In the genomic region with DNA sequence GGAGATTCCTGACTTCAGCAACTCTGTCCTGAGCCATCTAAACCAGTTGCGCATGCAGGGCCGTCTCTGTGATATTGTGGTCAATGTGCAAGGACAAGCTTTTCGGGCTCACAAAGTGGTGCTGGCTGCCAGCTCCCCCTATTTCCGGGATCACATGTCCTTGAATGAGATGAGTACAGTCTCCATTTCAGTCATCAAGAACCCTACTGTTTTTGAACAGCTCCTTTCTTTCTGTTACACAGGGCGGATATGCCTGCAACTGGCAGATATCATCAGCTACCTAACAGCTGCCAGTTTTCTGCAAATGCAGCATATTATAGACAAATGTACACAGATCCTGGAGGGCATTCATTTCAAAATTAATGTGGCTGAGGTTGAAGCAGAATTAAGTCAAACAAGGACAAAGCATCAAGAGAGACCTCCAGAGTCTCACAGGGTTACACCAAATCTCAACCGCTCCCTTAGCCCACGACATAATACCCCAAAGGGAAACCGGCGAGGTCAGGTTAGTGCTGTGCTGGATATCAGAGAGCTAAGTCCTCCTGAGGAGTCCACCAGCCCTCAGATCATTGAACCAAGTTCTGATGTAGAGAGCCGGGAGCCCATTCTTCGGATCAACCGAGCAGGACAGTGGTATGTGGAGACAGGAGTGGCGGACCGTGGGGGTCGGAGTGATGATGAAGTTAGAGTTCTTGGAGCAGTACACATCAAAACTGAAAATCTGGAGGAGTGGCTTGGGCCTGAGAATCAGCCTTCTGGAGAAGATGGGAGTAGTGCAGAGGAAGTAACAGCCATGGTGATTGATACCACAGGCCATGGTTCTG, we compare ENCODE assay signal across 1 cellular context.
TF ChIP-seq lines count a peak whose summit lies in the region.

No MANE protein-coding gene starts in this region.

TF ChIP-seq in K562, 482 proteins besides CTCF, POLR2A, EP300 and RAD21 (continued from another document and continues in another):
- TF ChIP-seq, protein P1, sequence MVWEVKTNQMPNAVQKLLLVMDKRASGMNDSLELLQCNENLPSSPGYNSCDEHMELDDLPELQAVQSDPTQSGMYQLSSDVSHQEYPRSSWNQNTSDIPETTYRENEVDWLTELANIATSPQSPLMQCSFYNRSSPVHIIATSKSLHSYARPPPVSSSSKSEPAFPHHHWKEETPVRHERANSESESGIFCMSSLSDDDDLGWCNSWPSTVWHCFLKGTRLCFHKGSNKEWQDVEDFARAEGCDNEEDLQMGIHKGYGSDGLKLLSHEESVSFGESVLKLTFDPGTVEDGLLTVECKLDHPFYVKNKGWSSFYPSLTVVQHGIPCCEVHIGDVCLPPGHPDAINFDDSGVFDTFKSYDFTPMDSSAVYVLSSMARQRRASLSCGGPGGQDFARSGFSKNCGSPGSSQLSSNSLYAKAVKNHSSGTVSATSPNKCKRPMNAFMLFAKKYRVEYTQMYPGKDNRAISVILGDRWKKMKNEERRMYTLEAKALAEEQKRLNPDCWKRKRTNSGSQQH (CRISPR knock-in tag; IDR thresholded peaks at IDR 0.05), result no peak
- TF ChIP-seq, protein P2, sequence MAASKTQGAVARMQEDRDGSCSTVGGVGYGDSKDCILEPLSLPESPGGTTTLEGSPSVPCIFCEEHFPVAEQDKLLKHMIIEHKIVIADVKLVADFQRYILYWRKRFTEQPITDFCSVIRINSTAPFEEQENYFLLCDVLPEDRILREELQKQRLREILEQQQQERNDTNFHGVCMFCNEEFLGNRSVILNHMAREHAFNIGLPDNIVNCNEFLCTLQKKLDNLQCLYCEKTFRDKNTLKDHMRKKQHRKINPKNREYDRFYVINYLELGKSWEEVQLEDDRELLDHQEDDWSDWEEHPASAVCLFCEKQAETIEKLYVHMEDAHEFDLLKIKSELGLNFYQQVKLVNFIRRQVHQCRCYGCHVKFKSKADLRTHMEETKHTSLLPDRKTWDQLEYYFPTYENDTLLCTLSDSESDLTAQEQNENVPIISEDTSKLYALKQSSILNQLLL (CRISPR knock-in tag; IDR thresholded peaks at IDR 0.05; ENCODE audit: borderline replicate concordance), result no peak
- no peak for TF ChIP-seq ZNF436 (CRISPR knock-in tag; IDR thresholded peaks at IDR 0.05)
- TF ChIP-seq E2F3 (CRISPR knock-in tag; IDR thresholded peaks at IDR 0.05), result no peak
- TF ChIP-seq PPARD (CRISPR knock-in tag; IDR thresholded peaks at IDR 0.05), result no peak
- no peak for TF ChIP-seq HNRNPH1 (optimal IDR thresholded peaks at IDR 0.05; ENCODE audit: low read depth, low read length)
- no peak for TF ChIP-seq ZBED1 (IDR thresholded peaks at IDR 0.05)
- no peak for TF ChIP-seq ZNF780A (CRISPR knock-in tag; IDR thresholded peaks at IDR 0.05)
- TF ChIP-seq, protein P3, sequence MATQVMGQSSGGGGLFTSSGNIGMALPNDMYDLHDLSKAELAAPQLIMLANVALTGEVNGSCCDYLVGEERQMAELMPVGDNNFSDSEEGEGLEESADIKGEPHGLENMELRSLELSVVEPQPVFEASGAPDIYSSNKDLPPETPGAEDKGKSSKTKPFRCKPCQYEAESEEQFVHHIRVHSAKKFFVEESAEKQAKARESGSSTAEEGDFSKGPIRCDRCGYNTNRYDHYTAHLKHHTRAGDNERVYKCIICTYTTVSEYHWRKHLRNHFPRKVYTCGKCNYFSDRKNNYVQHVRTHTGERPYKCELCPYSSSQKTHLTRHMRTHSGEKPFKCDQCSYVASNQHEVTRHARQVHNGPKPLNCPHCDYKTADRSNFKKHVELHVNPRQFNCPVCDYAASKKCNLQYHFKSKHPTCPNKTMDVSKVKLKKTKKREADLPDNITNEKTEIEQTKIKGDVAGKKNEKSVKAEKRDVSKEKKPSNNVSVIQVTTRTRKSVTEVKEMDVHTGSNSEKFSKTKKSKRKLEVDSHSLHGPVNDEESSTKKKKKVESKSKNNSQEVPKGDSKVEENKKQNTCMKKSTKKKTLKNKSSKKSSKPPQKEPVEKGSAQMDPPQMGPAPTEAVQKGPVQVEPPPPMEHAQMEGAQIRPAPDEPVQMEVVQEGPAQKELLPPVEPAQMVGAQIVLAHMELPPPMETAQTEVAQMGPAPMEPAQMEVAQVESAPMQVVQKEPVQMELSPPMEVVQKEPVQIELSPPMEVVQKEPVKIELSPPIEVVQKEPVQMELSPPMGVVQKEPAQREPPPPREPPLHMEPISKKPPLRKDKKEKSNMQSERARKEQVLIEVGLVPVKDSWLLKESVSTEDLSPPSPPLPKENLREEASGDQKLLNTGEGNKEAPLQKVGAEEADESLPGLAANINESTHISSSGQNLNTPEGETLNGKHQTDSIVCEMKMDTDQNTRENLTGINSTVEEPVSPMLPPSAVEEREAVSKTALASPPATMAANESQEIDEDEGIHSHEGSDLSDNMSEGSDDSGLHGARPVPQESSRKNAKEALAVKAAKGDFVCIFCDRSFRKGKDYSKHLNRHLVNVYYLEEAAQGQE (CRISPR knock-in tag; IDR thresholded peaks at IDR 0.05; ENCODE audit: low read depth), result 0 out of 2 replicates have a peak, but pooled peaks have one; percentile 44
- TF ChIP-seq NFE2 (IDR thresholded peaks at IDR 0.05; ENCODE audit: low read depth), result no peak
- peak in 1 of 3 experiments; percentile 49 for TF ChIP-seq YY1 (IDR thresholded peaks at IDR 0.05; ENCODE audit: borderline replicate concordance in 1 of 3, control insufficient read depth in 1 of 3, extremely low read depth in 1 of 3, insufficient read depth in 3 of 3, insufficient read length in 1 of 3, insufficient replicate concordance in 2 of 3, low read depth in 1 of 3, low read length in 2 of 3)
- no peak for TF ChIP-seq TAL1 (IDR thresholded peaks at IDR 0.05)
- TF ChIP-seq ZNF174 (CRISPR knock-in tag; IDR thresholded peaks at IDR 0.05), result no peak
- TF ChIP-seq PCBP1 (IDR thresholded peaks at IDR 0.05; ENCODE audit: low read depth, low read length, poor library complexity, severe bottlenecking), result no peak
- TF ChIP-seq, protein P4, sequence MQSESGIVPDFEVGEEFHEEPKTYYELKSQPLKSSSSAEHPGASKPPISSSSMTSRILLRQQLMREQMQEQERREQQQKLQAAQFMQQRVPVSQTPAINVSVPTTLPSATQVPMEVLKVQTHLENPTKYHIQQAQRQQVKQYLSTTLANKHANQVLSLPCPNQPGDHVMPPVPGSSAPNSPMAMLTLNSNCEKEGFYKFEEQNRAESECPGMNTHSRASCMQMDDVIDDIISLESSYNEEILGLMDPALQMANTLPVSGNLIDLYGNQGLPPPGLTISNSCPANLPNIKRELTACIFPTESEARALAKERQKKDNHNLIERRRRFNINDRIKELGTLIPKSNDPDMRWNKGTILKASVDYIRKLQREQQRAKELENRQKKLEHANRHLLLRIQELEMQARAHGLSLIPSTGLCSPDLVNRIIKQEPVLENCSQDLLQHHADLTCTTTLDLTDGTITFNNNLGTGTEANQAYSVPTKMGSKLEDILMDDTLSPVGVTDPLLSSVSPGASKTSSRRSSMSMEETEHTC (IDR thresholded peaks at IDR 0.05), result no peak
- no peak for TF ChIP-seq MYNN (IDR thresholded peaks at IDR 0.05)
- no peak for TF ChIP-seq MYNN (CRISPR knock-in tag; IDR thresholded peaks at IDR 0.05)
- TF ChIP-seq, protein P5, sequence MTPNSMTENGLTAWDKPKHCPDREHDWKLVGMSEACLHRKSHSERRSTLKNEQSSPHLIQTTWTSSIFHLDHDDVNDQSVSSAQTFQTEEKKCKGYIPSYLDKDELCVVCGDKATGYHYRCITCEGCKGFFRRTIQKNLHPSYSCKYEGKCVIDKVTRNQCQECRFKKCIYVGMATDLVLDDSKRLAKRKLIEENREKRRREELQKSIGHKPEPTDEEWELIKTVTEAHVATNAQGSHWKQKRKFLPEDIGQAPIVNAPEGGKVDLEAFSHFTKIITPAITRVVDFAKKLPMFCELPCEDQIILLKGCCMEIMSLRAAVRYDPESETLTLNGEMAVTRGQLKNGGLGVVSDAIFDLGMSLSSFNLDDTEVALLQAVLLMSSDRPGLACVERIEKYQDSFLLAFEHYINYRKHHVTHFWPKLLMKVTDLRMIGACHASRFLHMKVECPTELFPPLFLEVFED (CRISPR knock-in tag; conservative IDR thresholded peaks at IDR 0.05), result no peak
- no peak for TF ChIP-seq KLF16 (IDR thresholded peaks at IDR 0.05)
- no peak for TF ChIP-seq CBX8 (IDR thresholded peaks at IDR 0.05; ENCODE audit: borderline replicate concordance, extremely low read depth, low read depth, low read length, poor library complexity, severe bottlenecking)
- peak; percentile 9; the same call in 1 of the 2 replicates for TF ChIP-seq JUND (IDR thresholded peaks at IDR 0.05; ENCODE audit: borderline replicate concordance, low read depth, low read length)
- TF ChIP-seq JUND (tag; IDR thresholded peaks at IDR 0.05; ENCODE audit: borderline replicate concordance, low read depth, low read length), result peak; percentile 7; the same call in 1 of the 3 replicates
- no peak for TF ChIP-seq ERF (CRISPR knock-in tag; IDR thresholded peaks at IDR 0.05)
- TF ChIP-seq, protein P6, sequence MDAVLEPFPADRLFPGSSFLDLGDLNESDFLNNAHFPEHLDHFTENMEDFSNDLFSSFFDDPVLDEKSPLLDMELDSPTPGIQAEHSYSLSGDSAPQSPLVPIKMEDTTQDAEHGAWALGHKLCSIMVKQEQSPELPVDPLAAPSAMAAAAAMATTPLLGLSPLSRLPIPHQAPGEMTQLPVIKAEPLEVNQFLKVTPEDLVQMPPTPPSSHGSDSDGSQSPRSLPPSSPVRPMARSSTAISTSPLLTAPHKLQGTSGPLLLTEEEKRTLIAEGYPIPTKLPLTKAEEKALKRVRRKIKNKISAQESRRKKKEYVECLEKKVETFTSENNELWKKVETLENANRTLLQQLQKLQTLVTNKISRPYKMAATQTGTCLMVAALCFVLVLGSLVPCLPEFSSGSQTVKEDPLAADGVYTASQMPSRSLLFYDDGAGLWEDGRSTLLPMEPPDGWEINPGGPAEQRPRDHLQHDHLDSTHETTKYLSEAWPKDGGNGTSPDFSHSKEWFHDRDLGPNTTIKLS (IDR thresholded peaks at IDR 0.05; ENCODE audit: borderline replicate concordance, low read depth), result no peak
- TF ChIP-seq, protein P7, sequence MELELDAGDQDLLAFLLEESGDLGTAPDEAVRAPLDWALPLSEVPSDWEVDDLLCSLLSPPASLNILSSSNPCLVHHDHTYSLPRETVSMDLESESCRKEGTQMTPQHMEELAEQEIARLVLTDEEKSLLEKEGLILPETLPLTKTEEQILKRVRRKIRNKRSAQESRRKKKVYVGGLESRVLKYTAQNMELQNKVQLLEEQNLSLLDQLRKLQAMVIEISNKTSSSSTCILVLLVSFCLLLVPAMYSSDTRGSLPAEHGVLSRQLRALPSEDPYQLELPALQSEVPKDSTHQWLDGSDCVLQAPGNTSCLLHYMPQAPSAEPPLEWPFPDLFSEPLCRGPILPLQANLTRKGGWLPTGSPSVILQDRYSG (tag; conservative IDR thresholded peaks at IDR 0.05; ENCODE audit: low read depth), result no peak
- TF ChIP-seq, protein P8, sequence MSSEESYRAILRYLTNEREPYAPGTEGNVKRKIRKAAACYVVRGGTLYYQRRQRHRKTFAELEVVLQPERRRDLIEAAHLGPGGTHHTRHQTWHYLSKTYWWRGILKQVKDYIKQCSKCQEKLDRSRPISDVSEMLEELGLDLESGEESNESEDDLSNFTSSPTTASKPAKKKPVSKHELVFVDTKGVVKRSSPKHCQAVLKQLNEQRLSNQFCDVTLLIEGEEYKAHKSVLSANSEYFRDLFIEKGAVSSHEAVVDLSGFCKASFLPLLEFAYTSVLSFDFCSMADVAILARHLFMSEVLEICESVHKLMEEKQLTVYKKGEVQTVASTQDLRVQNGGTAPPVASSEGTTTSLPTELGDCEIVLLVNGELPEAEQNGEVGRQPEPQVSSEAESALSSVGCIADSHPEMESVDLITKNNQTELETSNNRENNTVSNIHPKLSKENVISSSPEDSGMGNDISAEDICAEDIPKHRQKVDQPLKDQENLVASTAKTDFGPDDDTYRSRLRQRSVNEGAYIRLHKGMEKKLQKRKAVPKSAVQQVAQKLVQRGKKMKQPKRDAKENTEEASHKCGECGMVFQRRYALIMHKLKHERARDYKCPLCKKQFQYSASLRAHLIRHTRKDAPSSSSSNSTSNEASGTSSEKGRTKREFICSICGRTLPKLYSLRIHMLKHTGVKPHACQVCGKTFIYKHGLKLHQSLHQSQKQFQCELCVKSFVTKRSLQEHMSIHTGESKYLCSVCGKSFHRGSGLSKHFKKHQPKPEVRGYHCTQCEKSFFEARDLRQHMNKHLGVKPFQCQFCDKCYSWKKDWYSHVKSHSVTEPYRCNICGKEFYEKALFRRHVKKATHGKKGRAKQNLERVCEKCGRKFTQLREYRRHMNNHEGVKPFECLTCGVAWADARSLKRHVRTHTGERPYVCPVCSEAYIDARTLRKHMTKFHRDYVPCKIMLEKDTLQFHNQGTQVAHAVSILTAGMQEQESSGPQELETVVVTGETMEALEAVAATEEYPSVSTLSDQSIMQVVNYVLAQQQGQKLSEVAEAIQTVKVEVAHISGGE (CRISPR knock-in tag; IDR thresholded peaks at IDR 0.05), result no peak
- TF ChIP-seq, protein P9, sequence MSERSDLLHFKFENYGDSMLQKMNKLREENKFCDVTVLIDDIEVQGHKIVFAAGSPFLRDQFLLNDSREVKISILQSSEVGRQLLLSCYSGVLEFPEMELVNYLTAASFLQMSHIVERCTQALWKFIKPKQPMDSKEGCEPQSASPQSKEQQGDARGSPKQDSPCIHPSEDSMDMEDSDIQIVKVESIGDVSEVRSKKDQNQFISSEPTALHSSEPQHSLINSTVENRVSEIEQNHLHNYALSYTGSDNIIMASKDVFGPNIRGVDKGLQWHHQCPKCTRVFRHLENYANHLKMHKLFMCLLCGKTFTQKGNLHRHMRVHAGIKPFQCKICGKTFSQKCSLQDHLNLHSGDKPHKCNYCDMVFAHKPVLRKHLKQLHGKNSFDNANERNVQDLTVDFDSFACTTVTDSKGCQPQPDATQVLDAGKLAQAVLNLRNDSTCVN (CRISPR knock-in tag; IDR thresholded peaks at IDR 0.05), result no peak
- TF ChIP-seq CEBPG (CRISPR knock-in tag; IDR thresholded peaks at IDR 0.05), result no peak
- no peak for TF ChIP-seq CEBPG (tag; conservative IDR thresholded peaks at IDR 0.05 in 1 of 2, IDR thresholded peaks at IDR 0.05 in 1 of 2)
- TF ChIP-seq GTF2A2 (tag; IDR thresholded peaks at IDR 0.05), result no peak
- TF ChIP-seq, protein P10, sequence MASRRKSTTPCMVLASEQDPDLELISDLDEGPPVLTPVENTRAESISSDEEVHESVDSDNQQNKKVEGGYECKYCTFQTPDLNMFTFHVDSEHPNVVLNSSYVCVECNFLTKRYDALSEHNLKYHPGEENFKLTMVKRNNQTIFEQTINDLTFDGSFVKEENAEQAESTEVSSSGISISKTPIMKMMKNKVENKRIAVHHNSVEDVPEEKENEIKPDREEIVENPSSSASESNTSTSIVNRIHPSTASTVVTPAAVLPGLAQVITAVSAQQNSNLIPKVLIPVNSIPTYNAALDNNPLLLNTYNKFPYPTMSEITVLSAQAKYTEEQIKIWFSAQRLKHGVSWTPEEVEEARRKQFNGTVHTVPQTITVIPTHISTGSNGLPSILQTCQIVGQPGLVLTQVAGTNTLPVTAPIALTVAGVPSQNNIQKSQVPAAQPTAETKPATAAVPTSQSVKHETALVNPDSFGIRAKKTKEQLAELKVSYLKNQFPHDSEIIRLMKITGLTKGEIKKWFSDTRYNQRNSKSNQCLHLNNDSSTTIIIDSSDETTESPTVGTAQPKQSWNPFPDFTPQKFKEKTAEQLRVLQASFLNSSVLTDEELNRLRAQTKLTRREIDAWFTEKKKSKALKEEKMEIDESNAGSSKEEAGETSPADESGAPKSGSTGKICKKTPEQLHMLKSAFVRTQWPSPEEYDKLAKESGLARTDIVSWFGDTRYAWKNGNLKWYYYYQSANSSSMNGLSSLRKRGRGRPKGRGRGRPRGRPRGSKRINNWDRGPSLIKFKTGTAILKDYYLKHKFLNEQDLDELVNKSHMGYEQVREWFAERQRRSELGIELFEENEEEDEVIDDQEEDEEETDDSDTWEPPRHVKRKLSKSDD (conservative IDR thresholded peaks at IDR 0.05; ENCODE audit: low read length), result no peak
- TF ChIP-seq, protein P11, sequence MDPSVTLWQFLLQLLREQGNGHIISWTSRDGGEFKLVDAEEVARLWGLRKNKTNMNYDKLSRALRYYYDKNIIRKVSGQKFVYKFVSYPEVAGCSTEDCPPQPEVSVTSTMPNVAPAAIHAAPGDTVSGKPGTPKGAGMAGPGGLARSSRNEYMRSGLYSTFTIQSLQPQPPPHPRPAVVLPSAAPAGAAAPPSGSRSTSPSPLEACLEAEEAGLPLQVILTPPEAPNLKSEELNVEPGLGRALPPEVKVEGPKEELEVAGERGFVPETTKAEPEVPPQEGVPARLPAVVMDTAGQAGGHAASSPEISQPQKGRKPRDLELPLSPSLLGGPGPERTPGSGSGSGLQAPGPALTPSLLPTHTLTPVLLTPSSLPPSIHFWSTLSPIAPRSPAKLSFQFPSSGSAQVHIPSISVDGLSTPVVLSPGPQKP (CRISPR knock-in tag; IDR thresholded peaks at IDR 0.05), result no peak
